Comparison of ENCODE assay signal across 8 cellular contexts in the genomic region with DNA sequence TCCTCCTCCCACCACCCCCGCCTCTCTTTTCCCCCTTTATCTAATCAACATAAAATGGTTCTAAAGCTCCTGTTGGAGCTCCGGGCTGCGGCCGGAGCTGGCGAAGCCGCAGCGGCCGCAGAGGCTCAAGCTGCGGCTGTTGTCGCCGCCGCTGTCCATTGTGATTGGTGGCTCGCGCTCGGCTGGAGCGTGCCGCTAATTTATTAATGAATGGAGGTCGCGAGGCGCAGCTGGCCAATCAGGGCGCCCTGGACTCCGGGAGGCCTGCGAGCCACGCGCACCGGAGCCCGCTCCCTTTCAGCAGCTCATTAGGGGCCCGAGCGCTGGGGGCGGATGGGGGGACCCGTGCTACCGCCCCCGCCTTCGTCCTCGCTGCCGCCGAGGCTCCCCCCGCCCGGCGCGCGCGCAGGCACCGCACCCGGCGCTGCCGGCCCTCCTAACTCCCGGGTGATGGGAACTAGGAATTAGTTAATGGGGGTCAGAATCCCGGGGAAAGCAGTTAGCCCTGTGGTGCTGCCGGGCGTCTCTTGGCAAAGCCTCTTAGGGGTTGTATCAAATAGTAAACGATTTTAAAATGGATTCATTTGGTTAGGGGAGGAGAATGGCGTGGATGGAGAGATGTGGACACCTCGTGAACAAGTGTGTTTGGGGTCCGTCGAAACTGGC. TPM values are rescaled to one million over a fixed set of nuclear protein-coding genes. Genes with fewer than 3 reads are reported as not detected.
DNase-seq lines count a peak whose midpoint lies in the region; ATAC-seq and TF ChIP-seq lines count a peak whose summit lies in the region.

No MANE protein-coding gene starts in this region.

- H3K4me1 Mint-ChIP-seq in brain (peaks cover 69% of the 10 kb centered on the region), natural killer cell (peaks cover 31 to 49% of the 10 kb centered on the region in 2 donors)

- H3K36me3 Mint-ChIP-seq in brain (no peaks in the 10 kb centered on the region), natural killer cell (peaks cover 15% of the 10 kb centered on the region)

- H3K9me3 Mint-ChIP-seq in brain (peaks cover 0 to 21% (median 7%) of the 10 kb centered on the region in 5 experiments), natural killer cell (no peaks in the 10 kb centered on the region)

- DNase-seq in NCI-H345 (lab: John Stamatoyannopoulos, UW) (peak; percentile 15), NCI-H345 treated with DMSO at 0.1 percent for 48 hours (lab: John Stamatoyannopoulos, UW; ENCODE audit: unreplicated experiment) (no peak), HEK293T (ENCODE audit: extremely low spot score) (peak; percentile 53), NCI-H1930 (lab: John Stamatoyannopoulos, UW) (peak; percentile 62 to 78), natural killer cell (no peak), inferior parietal cortex (ENCODE audit: extremely low spot score) (no peak)

- POLR2A ChIA-PET in HEK293T (lab: Yijun Ruan, JAX), result interaction anchor here (0.9 to 1.2 kb wide), 3 partner anchors 7 to 284 kb away, joined by 3 read pairs; no protein-coding TSS in a partner anchor

- peaks cover 95% of the 10 kb centered on the region for H3K27me3 Mint-ChIP-seq in brain
- H3K27me3 Mint-ChIP-seq in natural killer cell (ENCODE audit: low read depth in 2 of 2), result peaks cover 87% of the 10 kb centered on the region in 2 donors

- intact Hi-C loops in natural killer cell (cut with micrococcal nuclease), result no loop called here

- ATAC-seq in natural killer cell (no peak), GM19455 (IDR thresholded peaks at IDR 0.05; ENCODE audit: unreplicated experiment) (no peak)

- CTCF ChIA-PET in HEK293T (lab: Yijun Ruan, JAX), result interaction anchor here (0.7 to 1.0 kb wide), 3 partner anchors 169 to 249 kb away, joined by 3 to 5 read pairs (median 3); no protein-coding TSS in a partner anchor

- H3K4me3 Mint-ChIP-seq in brain, result peak overlapping the region; percentile 91 to 99 (median 97)
- peak overlapping the region; percentile 69 for H3K4me3 Mint-ChIP-seq in natural killer cell

- peak overlapping the region; percentile 10 to 99 (median 86) for H3K27ac Mint-ChIP-seq in brain
- H3K27ac Mint-ChIP-seq in natural killer cell, result no peak overlapping the region

- TF ChIP-seq CTCF in brain (conservative IDR thresholded peaks at IDR 0.05) (no peak), natural killer cell (IDR thresholded peaks at IDR 0.05) (no peak)

TF ChIP-seq in HEK293T, 16 proteins besides CTCF, POLR2A, EP300 and RAD21:
- TF ChIP-seq, protein P1, sequence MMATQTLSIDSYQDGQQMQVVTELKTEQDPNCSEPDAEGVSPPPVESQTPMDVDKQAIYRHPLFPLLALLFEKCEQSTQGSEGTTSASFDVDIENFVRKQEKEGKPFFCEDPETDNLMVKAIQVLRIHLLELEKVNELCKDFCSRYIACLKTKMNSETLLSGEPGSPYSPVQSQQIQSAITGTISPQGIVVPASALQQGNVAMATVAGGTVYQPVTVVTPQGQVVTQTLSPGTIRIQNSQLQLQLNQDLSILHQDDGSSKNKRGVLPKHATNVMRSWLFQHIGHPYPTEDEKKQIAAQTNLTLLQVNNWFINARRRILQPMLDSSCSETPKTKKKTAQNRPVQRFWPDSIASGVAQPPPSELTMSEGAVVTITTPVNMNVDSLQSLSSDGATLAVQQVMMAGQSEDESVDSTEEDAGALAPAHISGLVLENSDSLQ (IDR thresholded peaks at IDR 0.05), result no peak
- TF ChIP-seq SUZ12 (IDR thresholded peaks at IDR 0.05), result no peak
- TF ChIP-seq ZNF384 (IDR thresholded peaks at IDR 0.05), result no peak
- TF ChIP-seq BHLHE40 (IDR thresholded peaks at IDR 0.05; ENCODE audit: borderline replicate concordance), result no peak
- TF ChIP-seq FOXK2 (IDR thresholded peaks at IDR 0.05), result no peak
- peak; percentile 40; the same call in 1 of the 2 replicates for TF ChIP-seq L3MBTL2 (conservative IDR thresholded peaks at IDR 0.05)
- no peak for TF ChIP-seq TARDBP (IDR thresholded peaks at IDR 0.05)
- no peak for TF ChIP-seq ARNT (IDR thresholded peaks at IDR 0.05)
- TF ChIP-seq LEF1 (IDR thresholded peaks at IDR 0.05; ENCODE audit: borderline replicate concordance), result no peak

RNA-seq across cellular contexts. Expression of a gene that starts 0.6 kb away (rescaled TPM):
- 0.19 TPM for polyA plus RNA-seq in brain (ENCODE audit: insufficient read depth, low read depth, low replicate concordance)
- not detected for total RNA-seq in natural killer cell

Comparison
In these comparisons a context has a peak if more than half of its experiments do, and no peak if none do; other contexts are left out.
1. DNase-seq: peak in NCI-H345 (single experiment), HEK293T (single experiment) and NCI-H1930 (2 of 2); none in NCI-H345 treated with DMSO at 0.1 percent for 48 hours (single experiment), natural killer cell (single experiment) and inferior parietal cortex (single experiment).
2. H3K27ac Mint-ChIP-seq: peak in brain (5 of 5); none in natural killer cell (0 of 2).